In the genomic region with DNA sequence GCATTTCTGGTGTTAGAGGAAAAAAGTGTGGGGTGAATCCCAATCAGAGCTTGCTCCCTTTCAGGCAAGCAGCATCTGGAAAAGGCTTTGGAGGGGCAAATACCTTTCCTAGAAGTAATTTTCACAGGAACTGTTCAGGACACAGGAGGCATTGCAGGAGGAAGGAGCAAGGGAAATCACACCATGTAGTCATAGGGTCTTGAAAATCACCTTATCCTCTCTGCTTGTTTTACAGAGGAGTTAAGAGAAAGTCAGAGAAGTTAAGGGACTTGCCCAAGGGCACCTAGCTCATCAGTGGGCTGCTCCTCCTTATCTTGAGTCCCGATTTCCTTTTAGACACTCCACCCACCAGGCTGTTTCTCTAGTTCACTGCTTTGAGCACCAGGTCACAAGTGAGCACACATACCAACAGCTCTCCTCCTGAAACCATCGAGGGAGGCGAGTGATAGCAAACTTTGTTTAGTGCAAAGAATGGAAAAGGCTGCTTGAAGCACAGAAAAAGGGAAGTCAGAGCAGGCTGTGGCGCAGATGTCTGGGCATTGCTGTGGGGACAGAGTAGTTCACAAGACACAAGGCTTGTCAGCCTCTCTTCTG, we compare ENCODE assay signal across 8 cellular contexts.
A peak's percentile ranks its signal among the peaks of the same experiment; 100 is the strongest.
DNase-seq lines count a peak whose midpoint lies in the region; ATAC-seq and TF ChIP-seq lines count a peak whose summit lies in the region.

No MANE protein-coding gene starts in this region.

- H3K27ac ChIP-seq in DND-41 (ENCODE audit: low read length) = peak overlapping the region; percentile 6; the same call in 1 of the 2 replicates

- H3K79me2 ChIP-seq in DND-41 (ENCODE audit: insufficient read depth, low read length) = no peaks in the 10 kb centered on the region

- H3K4me1 ChIP-seq in DND-41 (ENCODE audit: insufficient read depth, low read length) = no peaks in the 10 kb centered on the region

- H3K36me3 Mint-ChIP-seq in activated T-helper 1 cell treated with anti-CD3 and anti-CD28 coated beads, Interleukin-12 subunit alpha, Interleukin-12 subunit beta, Interleukin-2, Interleukin-4 antibody, amounts not matched to agents 30 ng/mL and 10 ng/mL and 1 ng/mL, durations not matched to agents 14 hours and 24 hours and 36 hours (ENCODE audit: low read depth) = peaks cover 4% of the 10 kb centered on the region

- intact Hi-C loops in activated T-helper 1 cell treated with anti-CD3 and anti-CD28 coated beads, Interleukin-12 subunit alpha, Interleukin-12 subunit beta, Interleukin-2, Interleukin-4 antibody, amounts not matched to agents 30 ng/mL and 10 ng/mL and 1 ng/mL, durations not matched to agents 14 hours and 24 hours and 36 hours (cut with micrococcal nuclease) = loop anchor here (1.0 to 2.0 kb wide), 6 partner anchors 75 to 176 kb away; no protein-coding TSS in a partner anchor

- H3K4me3 Mint-ChIP-seq in activated T-helper 1 cell treated with anti-CD3 and anti-CD28 coated beads, Interleukin-12 subunit alpha, Interleukin-12 subunit beta, Interleukin-2, Interleukin-4 antibody, amounts not matched to agents 30 ng/mL and 10 ng/mL and 1 ng/mL, durations not matched to agents 14 hours and 24 hours and 36 hours = no peak overlapping the region

- H3K27ac Mint-ChIP-seq in activated T-helper 1 cell treated with anti-CD3 and anti-CD28 coated beads, Interleukin-12 subunit alpha, Interleukin-12 subunit beta, Interleukin-2, Interleukin-4 antibody, amounts not matched to agents 30 ng/mL and 10 ng/mL and 1 ng/mL, durations not matched to agents 14 hours and 24 hours and 36 hours = peak overlapping the region; percentile 92

- H3K9me3 ChIP-seq in DND-41 (ENCODE audit: insufficient read depth, low read length, severe bottlenecking) = peaks cover 5% of the 10 kb centered on the region

- TF ChIP-seq CTCF in DND-41 (IDR thresholded peaks at IDR 0.05; ENCODE audit: borderline replicate concordance, extremely low read depth, low read length, poor library complexity, severe bottlenecking) = no peak

- no peak overlapping the region for H3K9ac ChIP-seq in DND-41 (ENCODE audit: low read depth, low read length)

- DNase-seq in DND-41 (no peak), NCI-H446 treated with DMSO at 0.1 percent for 48 hours (lab: John Stamatoyannopoulos, UW) (no peak), NK-92 (lab: John Stamatoyannopoulos, UW; ENCODE audit: unreplicated experiment) (no peak), NCI-H82 (lab: John Stamatoyannopoulos, UW) (no peak), cerebellum (ENCODE audit: low spot score) (no peak)
- DNase-seq in activated T-helper 1 cell treated with anti-CD3 and anti-CD28 coated beads, Interleukin-12 subunit alpha, Interleukin-12 subunit beta, Interleukin-2, Interleukin-4 antibody, amounts not matched to agents 30 ng/mL and 10 ng/mL and 1 ng/mL, durations not matched to agents 14 hours and 24 hours and 36 hours (ENCODE audit: low spot score) = no peak

- H3K27me3 ChIP-seq in DND-41 (ENCODE audit: insufficient read depth, low read length, poor library complexity) = no peaks in the 10 kb centered on the region

- H3K27me3 Mint-ChIP-seq in activated T-helper 1 cell treated with anti-CD3 and anti-CD28 coated beads, Interleukin-12 subunit alpha, Interleukin-12 subunit beta, Interleukin-2, Interleukin-4 antibody, amounts not matched to agents 30 ng/mL and 10 ng/mL and 1 ng/mL, durations not matched to agents 14 hours and 24 hours and 36 hours (ENCODE audit: insufficient read depth) = peaks cover 2% of the 10 kb centered on the region

- no peak overlapping the region for H2AFZ ChIP-seq in DND-41 (ENCODE audit: low read depth, low read length)

- H3K36me3 ChIP-seq in DND-41 (ENCODE audit: insufficient read depth, low read length) = no peaks in the 10 kb centered on the region

- H3K4me1 Mint-ChIP-seq in activated T-helper 1 cell treated with anti-CD3 and anti-CD28 coated beads, Interleukin-12 subunit alpha, Interleukin-12 subunit beta, Interleukin-2, Interleukin-4 antibody, amounts not matched to agents 30 ng/mL and 10 ng/mL and 1 ng/mL, durations not matched to agents 14 hours and 24 hours and 36 hours (ENCODE audit: low read depth) = peaks cover 33% of the 10 kb centered on the region

- H3K9me3 Mint-ChIP-seq in activated T-helper 1 cell treated with anti-CD3 and anti-CD28 coated beads, Interleukin-12 subunit alpha, Interleukin-12 subunit beta, Interleukin-2, Interleukin-4 antibody, amounts not matched to agents 30 ng/mL and 10 ng/mL and 1 ng/mL, durations not matched to agents 14 hours and 24 hours and 36 hours = peaks cover 30% of the 10 kb centered on the region

- ATAC-seq in DND-41 (ENCODE audit: insufficient read depth, low read depth) (no peak), GM19395 (IDR thresholded peaks at IDR 0.05; ENCODE audit: unreplicated experiment) (peak; percentile 60), HG03175 (IDR thresholded peaks at IDR 0.05; ENCODE audit: unreplicated experiment) (peak; percentile 46)

- H4K20me1 ChIP-seq in DND-41 (ENCODE audit: insufficient read depth, low read length) = no peaks in the 10 kb centered on the region

- no peak overlapping the region for H3K4me3 ChIP-seq in DND-41 (ENCODE audit: low read depth in 1 of 2, low read length in 2 of 2)

- no peak overlapping the region for H3K4me2 ChIP-seq in DND-41 (ENCODE audit: insufficient read depth, low read length)
